ENCODE assay signal across 28 cellular contexts in genomic region chr18:46704189-46704588, GRCh38. TPM values are rescaled to one million over a fixed set of nuclear protein-coding genes. Genes with fewer than 3 reads are reported as not detected.
"Had no signal": no experiment of that assay in that cellular context is flagged by ENCODE, and none has a peak within 500 bp of the region (broad histone marks: within the 10 kb centered on the region; RNA-seq: fewer than 3 reads in every experiment).

No MANE protein-coding gene starts in this region.

- DNase-seq: colonic mucosa; cortex of kidney; effector CD8-positive, alpha-beta T cell; effector memory CD8-positive, alpha-beta T cell; endodermal cell; erythroblast; esophagus squamous epithelium; foreskin fibroblast; foreskin melanocyte; gastrocnemius medialis; glutamatergic neuron; head of caudate nucleus; heart right ventricle; hippocampal formation; left cardiac atrium; left lung; left ventricle myocardium superior; lower lobe of right lung; mesenchymal stem cell; mucosa of descending colon; naive B cell had no signal

- H3K27me3 ChIP-seq: colonic mucosa, gastrocnemius medialis, heart right ventricle, left lung had no signal

- H3K4me3 ChIP-seq: colonic mucosa, esophagus squamous epithelium, gastrocnemius medialis, heart right ventricle, left lung, lower lobe of right lung, mucosa of descending colon had no signal

- H3K4me1 ChIP-seq: colonic mucosa, esophagus squamous epithelium, left lung, lower lobe of right lung had no signal

- H3K9me3 ChIP-seq: colonic mucosa, esophagus squamous epithelium, gastrocnemius medialis, heart right ventricle, left lung, lower lobe of right lung, mucosa of descending colon had no signal

- H3K36me3 ChIP-seq: colonic mucosa, esophagus squamous epithelium, gastrocnemius medialis, heart right ventricle, left lung, lower lobe of right lung had no signal

- ATAC-seq: effector memory CD8-positive, alpha-beta T cell; esophagus mucosa; gastrocnemius medialis; heart right ventricle; left cardiac atrium; left lung; left ventricle myocardium superior; lower lobe of right lung; mucosa of descending colon had no signal

- H3K27ac ChIP-seq: colonic mucosa, epithelial cell of prostate, esophagus squamous epithelium, heart right ventricle, left lung, lower lobe of right lung had no signal

RNA-seq across cellular contexts. Expression of gene LOXHD1, which starts 47.2 kb away (rescaled TPM):
- total RNA-seq: colonic mucosa, glomerular endothelial cell, lung microvascular endothelial cell, myocyte had no signal
- polyA plus RNA-seq: keratinocyte had no signal

RNA-seq across cellular contexts. Expression of gene ST8SIA5, which starts 52.7 kb away (rescaled TPM):
- total RNA-seq: esophagus mucosa, esophagus squamous epithelium, lower leg skin, lower lobe of right lung, lung microvascular endothelial cell had no signal
